Comparison of ENCODE assay signal across 8 cellular contexts in the genomic region with DNA sequence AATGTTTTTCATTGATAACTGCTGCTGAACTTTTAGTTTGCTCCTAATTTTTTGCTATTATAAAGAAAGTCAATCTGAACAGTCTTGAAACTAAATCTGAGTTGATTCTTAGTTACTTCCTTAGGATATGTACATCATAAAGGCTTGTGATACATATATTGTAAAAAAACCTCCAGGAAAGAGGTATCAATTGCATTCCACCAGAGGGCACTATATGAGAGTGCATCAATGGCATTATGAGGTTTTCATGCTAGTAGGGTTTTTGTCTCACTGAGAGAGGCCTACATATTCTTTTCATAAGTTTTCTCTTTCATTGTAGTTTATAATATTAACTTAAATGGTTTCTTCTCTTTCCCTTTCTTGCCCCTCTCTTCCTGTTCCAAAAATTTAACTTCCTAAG. TPM values are rescaled to one million over a fixed set of nuclear protein-coding genes. Genes with fewer than 3 reads are reported as not detected.
DNase-seq lines count a peak whose midpoint lies in the region; ATAC-seq and TF ChIP-seq lines count a peak whose summit lies in the region.

No MANE protein-coding gene starts in this region.

- no peaks in the 10 kb centered on the region for H3K27me3 ChIP-seq in CD4-positive, alpha-beta T cell (ENCODE audit: control insufficient read depth, insufficient read depth, low read length)
- no peaks in the 10 kb centered on the region for H3K27me3 ChIP-seq in Panc1 (ENCODE audit: control insufficient read depth, insufficient read depth, low read length)
- H3K27me3 ChIP-seq in foreskin keratinocyte, result no peaks in the 10 kb centered on the region

- H3K4me1 ChIP-seq in Panc1 (ENCODE audit: control insufficient read depth, insufficient read depth, low read length) (no peaks in the 10 kb centered on the region), foreskin keratinocyte (no peaks in the 10 kb centered on the region)

- BruUV-seq in Panc1 (replicated peaks; lab: Mats Ljungman, UMichigan), result no TSS peak

- H3K4me3 ChIP-seq in Panc1 (ENCODE audit: low read depth in 2 of 2, low read length in 2 of 2), result no peak overlapping the region

- H3K27ac ChIP-seq in CD4-positive, alpha-beta T cell (ENCODE audit: low read depth, low read length), result no peak overlapping the region
- H3K27ac ChIP-seq in Panc1 (ENCODE audit: low read length) (no peak overlapping the region), foreskin keratinocyte (no peak overlapping the region)

- CTCF ChIA-PET in CD4-positive, alpha-beta T cell (lab: Charles Lee), result no interaction called here
- CTCF ChIA-PET in Panc1 (lab: Charles Lee), result no interaction called here

- POLR2A ChIA-PET in CD4-positive, alpha-beta T cell (lab: Charles Lee), result no interaction called here
- POLR2A ChIA-PET in Panc1 (lab: Charles Lee), result no interaction called here

- intact Hi-C loops in CD4-positive, alpha-beta T cell (cut with DNase I, micrococcal nuclease), result loop anchor here (2.0 to 5.0 kb wide), 2 partner anchors 193 kb away; a partner anchor contains a TSS
- intact Hi-C loops in Panc1 (cut with micrococcal nuclease; ENCODE audit: unreplicated experiment), result no loop called here

- H3K4me1 Mint-ChIP-seq in CD4-positive, alpha-beta T cell (ENCODE audit: low read depth), result no peaks in the 10 kb centered on the region

- no peaks in the 10 kb centered on the region for H3K9me3 Mint-ChIP-seq in CD4-positive, alpha-beta T cell

- no peaks in the 10 kb centered on the region for H3K27me3 Mint-ChIP-seq in CD4-positive, alpha-beta T cell

- no peak for ATAC-seq in CD4-positive, alpha-beta T cell (ENCODE audit: poor library complexity)
- ATAC-seq in GM19351 (IDR thresholded peaks at IDR 0.05; ENCODE audit: unreplicated experiment) (peak; percentile 58), Panc1 (0 out of 2 replicates have a peak, but pooled peaks have one; percentile 71), foreskin keratinocyte (peak; percentile 76), GM19397 (IDR thresholded peaks at IDR 0.05; ENCODE audit: unreplicated experiment) (no peak)

- H3K4me3 Mint-ChIP-seq in CD4-positive, alpha-beta T cell, result no peak overlapping the region

- no peaks in the 10 kb centered on the region for H3K9me3 ChIP-seq in CD4-positive, alpha-beta T cell (ENCODE audit: control insufficient read depth, low read length)
- no peaks in the 10 kb centered on the region for H3K9me3 ChIP-seq in Panc1 (ENCODE audit: control insufficient read depth, insufficient read depth, low read depth, low read length)

- peaks cover 90% of the 10 kb centered on the region for H3K36me3 Mint-ChIP-seq in CD4-positive, alpha-beta T cell (ENCODE audit: low read depth)

- no peak overlapping the region for H3K27ac Mint-ChIP-seq in CD4-positive, alpha-beta T cell

- no peak for DNase-seq in CD4-positive, alpha-beta T cell
- DNase-seq in Panc1 (ENCODE audit: low read depth, low spot score) (no peak), foreskin keratinocyte (peak in 1 of 2 donors; percentile 41), COLO668 (lab: John Stamatoyannopoulos, UW; ENCODE audit: unreplicated experiment) (no peak), medulla oblongata (ENCODE audit: extremely low spot score) (no peak), cortex of kidney (lab: John Stamatoyannopoulos, UW) (no peak)

- no peaks in the 10 kb centered on the region; the same call in 1 of the 2 replicates for H3K36me3 ChIP-seq in Panc1 (ENCODE audit: control insufficient read depth, insufficient read depth, low read length)

- TF ChIP-seq CTCF in CD4-positive, alpha-beta T cell (IDR thresholded peaks at IDR 0.05), result peak; percentile 45
- TF ChIP-seq CTCF in Panc1 (IDR thresholded peaks at IDR 0.05) (peak; percentile 69; the same call in 1 of the 2 replicates), foreskin keratinocyte (conservative IDR thresholded peaks at IDR 0.05) (peak; percentile 82)

- in situ Hi-C loops in Panc1 (cut with HindIII; ENCODE audit: low pct_unique_long_range_greater_than_20kb, low sequenced_read_pairs), result no loop called here

RNA-seq across cellular contexts. Expression of a gene that starts 46.9 kb away (rescaled TPM):
- total RNA-seq in CD4-positive, alpha-beta T cell, result 10 to 100 TPM; 13.7 to 14.5 TPM
- 26.1 TPM for total RNA-seq in Panc1 (2021; ENCODE audit: unreplicated experiment)
- polyA plus RNA-seq in Panc1 (2012; ENCODE audit: insufficient read length), result 21.6 TPM
- total RNA-seq in foreskin keratinocyte, result 36.7 and 37.6 TPM in 2 replicates
- 27.7 and 34.5 TPM in 2 replicates for polyA plus RNA-seq in foreskin keratinocyte

Comparison
In these comparisons a context has a peak if more than half of its experiments do, and no peak if none do; other contexts are left out.
1. ATAC-seq: peak in GM19351 (single experiment), Panc1 (single experiment) and foreskin keratinocyte (single experiment); none in CD4-positive, alpha-beta T cell (single experiment) and GM19397 (single experiment).
2. Peak in every context shown above with its lines, with median percentiles within 50 percentile points of each other: CTCF ChIP-seq.